Comparison of ENCODE assay signal across 12 cellular contexts in the genomic region with DNA sequence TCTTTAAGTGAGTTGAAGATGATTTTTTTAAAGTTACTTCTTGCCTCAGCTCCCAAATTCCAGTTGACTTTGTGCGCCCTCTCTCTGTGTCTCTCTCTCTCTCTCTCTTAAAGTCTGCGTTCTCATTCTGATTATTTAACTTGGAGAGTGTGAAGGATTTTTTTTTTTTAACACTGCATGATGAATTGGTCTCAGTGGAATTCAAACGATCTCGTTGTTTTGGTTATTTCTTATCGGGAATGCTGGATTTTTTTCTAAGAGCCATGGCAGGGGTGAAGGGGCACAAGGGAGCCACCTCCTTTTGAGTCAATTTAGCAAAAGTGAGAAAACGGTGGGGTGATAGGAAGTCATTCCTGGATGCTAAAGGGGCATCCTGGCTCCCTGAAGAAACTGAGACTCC.
DNase-seq lines count a peak whose midpoint lies in the region; ATAC-seq, FAIRE-seq and TF ChIP-seq lines count a peak whose summit lies in the region.
"Had no signal": no experiment of that assay in that cellular context is flagged by ENCODE, and none has a peak within 500 bp of the region (broad histone marks: within the 10 kb centered on the region; RNA-seq: fewer than 3 reads in every experiment).

No MANE protein-coding gene starts in this region.

- peak overlapping the region in 2 of 3 donors; percentile 4 to 12 for H3K4me3 ChIP-seq in breast epithelium
- H3K4me3 ChIP-seq in keratinocyte (ENCODE audit: control insufficient read depth in 2 of 3, extremely low read depth in 1 of 3, insufficient read depth in 2 of 3, low read depth in 1 of 3, low read length in 3 of 3): no peak overlapping the region
- no peak overlapping the region for H3K4me3 ChIP-seq in skeletal muscle satellite cell (ENCODE audit: low read length)

- TF ChIP-seq CTCF in breast epithelium (IDR thresholded peaks at IDR 0.05): no peak
- no peak for TF ChIP-seq CTCF in keratinocyte (optimal IDR thresholded peaks at IDR 0.05 in 1 of 3, IDR thresholded peaks at IDR 0.05 in 1 of 3, conservative IDR thresholded peaks at IDR 0.05 in 1 of 3; ENCODE audit: extremely low read depth in 1 of 3, insufficient read depth in 2 of 3, low read length in 3 of 3)
- no peak for TF ChIP-seq CTCF in GM10266 (IDR thresholded peaks at IDR 0.05; ENCODE audit: control insufficient read depth, insufficient read depth, low read depth, missing control alignments)

- H3K79me2 ChIP-seq in keratinocyte (ENCODE audit: control insufficient read depth, insufficient read depth, low read length): no peaks in the 10 kb centered on the region

- no peak for TF ChIP-seq POLR2A in breast epithelium (IDR thresholded peaks at IDR 0.05)

- H3K9me1 ChIP-seq in keratinocyte (ENCODE audit: control insufficient read depth, extremely low read depth, insufficient read depth, low read length): no peaks in the 10 kb centered on the region

- H3K36me3 ChIP-seq in breast epithelium (no peaks in the 10 kb centered on the region), keratinocyte (ENCODE audit: control insufficient read depth in 2 of 2, extremely low read depth in 1 of 2, insufficient read depth in 2 of 2, low read length in 2 of 2) (no peaks in the 10 kb centered on the region), skeletal muscle satellite cell (ENCODE audit: insufficient read depth, low read length) (no peaks in the 10 kb centered on the region)
- H3K36me3 ChIP-seq: WERI-Rb-1 had no signal

- dilution Hi-C loops in keratinocyte (cut with MboI; ENCODE audit: extremely low pct_ligation_motif_present, low sequenced_read_pairs): no loop called here

- H3K27ac ChIP-seq in breast epithelium (peak overlapping the region; percentile 53 to 83), keratinocyte (ENCODE audit: control insufficient read depth, insufficient read depth, low read length) (no peak overlapping the region)
- H3K27ac ChIP-seq: WERI-Rb-1 had no signal

- no peak for ATAC-seq in GM18858 (IDR thresholded peaks at IDR 0.05; ENCODE audit: unreplicated experiment)

- H3K4me2 ChIP-seq in keratinocyte (ENCODE audit: control insufficient read depth, extremely low read depth, insufficient read depth, low read depth, low read length) (peak overlapping the region; percentile 43), skeletal muscle satellite cell (ENCODE audit: low read length) (peak overlapping the region; percentile 17)

- H4K20me1 ChIP-seq in keratinocyte (ENCODE audit: control insufficient read depth, extremely low read depth, insufficient read depth, low read length): no peaks in the 10 kb centered on the region

- H3K9me3 ChIP-seq in breast epithelium: no peaks in the 10 kb centered on the region
- no peaks in the 10 kb centered on the region for H3K9me3 ChIP-seq in keratinocyte (ENCODE audit: control insufficient read depth, low read depth, low read length)
- no peaks in the 10 kb centered on the region for H3K9me3 ChIP-seq in skeletal muscle satellite cell (replicated peaks; ENCODE audit: low read length)

- H3K27me3 ChIP-seq in breast epithelium (no peaks in the 10 kb centered on the region), keratinocyte (ENCODE audit: control insufficient read depth, extremely low read depth, insufficient read depth, low read length) (no peaks in the 10 kb centered on the region), skeletal muscle satellite cell (ENCODE audit: control insufficient read depth, insufficient read depth, low read length) (no peaks in the 10 kb centered on the region)

- H3K9ac ChIP-seq in keratinocyte (ENCODE audit: control insufficient read depth, extremely low read depth, insufficient read depth, low read length) (no peak overlapping the region), skeletal muscle satellite cell (ENCODE audit: low read depth, low read length) (no peak overlapping the region)

- no peak for FAIRE-seq in keratinocyte (lab: Jason Lieb, UNC)

- no peaks in the 10 kb centered on the region for H3K4me1 ChIP-seq in breast epithelium
- H3K4me1 ChIP-seq in keratinocyte (ENCODE audit: control insufficient read depth, extremely low read depth, insufficient read depth, low read length): peaks cover 7% of the 10 kb centered on the region
- H3K4me1 ChIP-seq in skeletal muscle satellite cell (ENCODE audit: control insufficient read depth, insufficient read depth, low read length): peaks cover 51% of the 10 kb centered on the region

- DNase-seq in GM03348 (ENCODE audit: low spot score): peak; percentile 48
- DNase-seq in breast epithelium (ENCODE audit: low spot score in 2 of 2): no peak
- no peak for DNase-seq in keratinocyte (ENCODE audit: low read depth, low spot score)
- DNase-seq in H4 (ENCODE audit: low spot score): no peak
- DNase-seq in GM10266 (ENCODE audit: extremely low spot score): no peak
- DNase-seq in middle frontal gyrus (ENCODE audit: extremely low spot score, low spot score): no peak
- DNase-seq: COR-L47, retina, RPMI8226, WERI-Rb-1 had no signal

- intact Hi-C loops in breast epithelium (cut with DNase I; ENCODE audit: low total_unique reads): no loop called here

- H2AFZ ChIP-seq in keratinocyte (ENCODE audit: control insufficient read depth, low read length): peak overlapping the region; percentile 84

Comparison
In these comparisons a context has a peak if more than half of its experiments do, and no peak if none do; other contexts are left out.
1. H3K4me3 ChIP-seq: peak in breast epithelium (2 of 3); none in keratinocyte (0 of 3) and skeletal muscle satellite cell (single experiment).